9 cellular contexts compared by ENCODE assay signal in the genomic region with DNA sequence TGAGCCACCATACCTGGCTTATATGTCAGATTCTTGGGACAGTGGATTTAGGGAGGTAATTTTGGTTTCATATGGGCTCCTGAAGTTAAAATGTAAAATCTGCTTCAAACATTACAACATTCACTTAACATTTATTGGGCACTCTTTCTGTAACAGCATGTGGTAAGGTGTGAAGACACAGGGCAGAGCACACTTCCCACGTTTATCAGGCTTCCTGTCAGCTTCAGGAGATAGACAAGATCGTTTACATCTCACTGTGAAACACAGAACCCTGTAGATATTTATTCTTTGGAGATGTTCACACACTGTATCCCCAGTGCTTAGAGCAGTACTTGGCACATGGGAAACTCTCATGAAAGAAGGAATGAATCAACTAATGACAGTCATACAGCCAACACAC.
"Had no signal": no experiment of that assay in that cellular context is flagged by ENCODE, and none has a peak within 500 bp of the region (broad histone marks: within the 10 kb centered on the region; RNA-seq: fewer than 3 reads in every experiment).

No MANE protein-coding gene starts in this region.

- H3K4me3 ChIP-seq: GM23248, HAP-1, K562 had no signal

- ATAC-seq: HCT116, K562 had no signal

- H3K27ac ChIP-seq: GM23248 had no signal

- H3K9me3 ChIP-seq: HAP-1 had no signal

- DNase-seq: GM23248, GOT3, H7, HFFc6, IMR-90, KG1 had no signal

- H3K36me3 ChIP-seq: HAP-1 had no signal

- H3K9ac ChIP-seq: GM23248 had no signal
